28 cellular contexts compared by ENCODE assay signal in the genomic region with DNA sequence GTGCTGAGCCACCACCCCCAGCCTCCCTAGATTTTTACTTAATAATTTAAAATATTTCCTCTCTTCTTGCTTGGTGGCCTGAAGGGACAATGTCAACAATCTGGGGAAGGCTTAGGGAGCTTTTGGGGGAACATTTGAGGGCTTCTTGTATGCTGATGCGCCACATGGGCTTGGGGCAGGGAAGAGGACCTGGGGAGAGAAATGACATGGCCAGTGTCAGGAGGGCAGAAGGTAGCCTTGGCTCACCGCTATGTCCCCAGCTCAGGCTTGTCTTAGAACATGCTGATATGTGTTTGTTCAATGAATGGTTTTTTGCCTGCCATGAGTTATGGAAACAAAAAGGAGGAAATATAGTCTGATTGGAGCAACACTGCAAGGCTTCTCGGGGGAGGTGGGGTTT. TPM values are rescaled to one million over a fixed set of nuclear protein-coding genes. Genes with fewer than 3 reads are reported as not detected.
A peak's percentile ranks its signal among the peaks of the same experiment; 100 is the strongest.
DNase-seq lines count a peak whose midpoint lies in the region; ATAC-seq and TF ChIP-seq lines count a peak whose summit lies in the region.
"Had no signal": no experiment of that assay in that cellular context is flagged by ENCODE, and none has a peak within 500 bp of the region (broad histone marks: within the 10 kb centered on the region; RNA-seq: fewer than 3 reads in every experiment).

No MANE protein-coding gene starts in this region.

- ATAC-seq in RWPE2 (ENCODE audit: low read depth): no peak
- ATAC-seq in GM18511 (IDR thresholded peaks at IDR 0.05; ENCODE audit: unreplicated experiment): no peak
- no peak for ATAC-seq in HG02623 (IDR thresholded peaks at IDR 0.05; ENCODE audit: unreplicated experiment)
- ATAC-seq: CD8-positive, alpha-beta T cell; HCT116; heart left ventricle; left colon; psoas muscle; Right ventricle myocardium inferior; SK-N-SH treated with all-trans-retinoic acid at 6 μM for 48 hours; T-helper 17 cell had no signal

- no peaks in the 10 kb centered on the region for H3K27me3 ChIP-seq in RWPE2 (ENCODE audit: insufficient read depth, poor library complexity, severe bottlenecking)
- no peaks in the 10 kb centered on the region for H3K27me3 ChIP-seq in suprapubic skin

- TF ChIP-seq CTCF in RWPE2 (IDR thresholded peaks at IDR 0.05; ENCODE audit: poor library complexity, severe bottlenecking): no peak
- no peak for TF ChIP-seq CTCF in suprapubic skin (IDR thresholded peaks at IDR 0.05)

- no peak for TF ChIP-seq EP300 in suprapubic skin (IDR thresholded peaks at IDR 0.05)

- H3K9me3 ChIP-seq in RWPE2 (ENCODE audit: severe bottlenecking) (no peaks in the 10 kb centered on the region), suprapubic skin (no peaks in the 10 kb centered on the region)
- H3K9me3 ChIP-seq: heart left ventricle, psoas muscle, thoracic aorta had no signal

- 93% methylated on average over 3 of the region's 3 CpGs for WGBS in suprapubic skin

- DNase-seq in activated CD8-positive, alpha-beta memory T cell treated with anti-CD3 and anti-CD28 coated beads for 24 hours: peak; percentile 33
- no peak for DNase-seq in activated CD8-positive, alpha-beta memory T cell treated with anti-CD3 and anti-CD28 coated beads, Interleukin-2, amount 50 U/mL, for 4 hours
- DNase-seq in RWPE2 (ENCODE audit: low spot score): peak; percentile 20
- peak; percentile 2 for DNase-seq in iPS-NIHi7 (ENCODE audit: extremely low spot score)
- peak; percentile 0 to 59 for DNase-seq in suprapubic skin (ENCODE audit: low spot score in 2 of 2)
- DNase-seq in NCI-H345 (lab: John Stamatoyannopoulos, UW): no peak
- DNase-seq: activated CD4-positive, alpha-beta T cell treated with anti-CD3 and anti-CD28 coated beads for 48 hours; activated naive CD4-positive, alpha-beta T cell treated with anti-CD3 and anti-CD28 coated beads, Interleukin-2, amount 50 U/mL, for 16 hours; amygdala; effector CD8-positive, alpha-beta T cell; mesenchymal stem cell; NCI-H1417 treated with DMSO at 0.1 percent for 48 hours; NCI-H2081; NCI-H226; NCI-H774; psoas muscle; stimulated activated naive CD4-positive, alpha-beta T cell treated with Interleukin-2 at 50 U/mL for 16 hours; T-helper 17 cell had no signal

- H3K4me1 ChIP-seq in RWPE2 (ENCODE audit: insufficient read depth, poor library complexity, severe bottlenecking) (no peaks in the 10 kb centered on the region), suprapubic skin (no peaks in the 10 kb centered on the region)
- H3K4me1 ChIP-seq: psoas muscle had no signal

- 0 out of 2 replicates have a peak, but pooled peaks cover 4% of the 10 kb centered on the region for H3K36me3 ChIP-seq in RWPE2 (ENCODE audit: low read depth)
- H3K36me3 ChIP-seq in suprapubic skin: peaks cover 15% of the 10 kb centered on the region
- H3K36me3 ChIP-seq: heart left ventricle, thoracic aorta had no signal

- H3K27ac ChIP-seq in RWPE2 (ENCODE audit: poor library complexity, severe bottlenecking): no peak overlapping the region
- H3K27ac ChIP-seq in suprapubic skin: no peak overlapping the region
- H3K27ac ChIP-seq: heart left ventricle, psoas muscle, thoracic aorta had no signal

- no peak for TF ChIP-seq POLR2A in suprapubic skin (IDR thresholded peaks at IDR 0.05)

- H3K4me3 ChIP-seq in RWPE2 (ENCODE audit: severe bottlenecking) (no peak overlapping the region), suprapubic skin (no peak overlapping the region)
- H3K4me3 ChIP-seq: heart left ventricle, psoas muscle, thoracic aorta had no signal

RNA-seq across cellular contexts. Expression of a gene that starts 51.6 kb away (rescaled TPM):
- 100 to 1,000 TPM in 1 of 4 donors, 10 to 100 TPM in 3; 71.9 to 109 (median 84.6) TPM for total RNA-seq in suprapubic skin
- total RNA-seq: myocyte had no signal

Comparison
In these comparisons a context has a peak if more than half of its experiments do, and no peak if none do; other contexts are left out.
1. DNase-seq: peak in activated CD8-positive, alpha-beta memory T cell treated with anti-CD3 and anti-CD28 coated beads for 24 hours (single experiment), RWPE2 (single experiment), iPS-NIHi7 (single experiment) and suprapubic skin (2 of 2); none in activated CD8-positive, alpha-beta memory T cell treated with anti-CD3 and anti-CD28 coated beads, Interleukin-2, amount 50 U/mL, for 4 hours (single experiment) and NCI-H345 (single experiment).